In genomic region chr5:52893105-52893504, GRCh38 we compare ENCODE assay signal across 1 cellular context.
TF ChIP-seq lines count a peak whose summit lies in the region.

No MANE protein-coding gene starts in this region.

TF ChIP-seq in SK-N-SH, 30 proteins besides CTCF, POLR2A, EP300 and RAD21 (continued from another document):
- TF ChIP-seq USF1 (IDR thresholded peaks at IDR 0.05; ENCODE audit: borderline replicate concordance, low read depth) (no peak), REST (IDR thresholded peaks at IDR 0.05; ENCODE audit: low read depth, low read length) (no peak), TEAD4 (IDR thresholded peaks at IDR 0.05; ENCODE audit: borderline replicate concordance, insufficient read depth) (no peak), POLR2AphosphoS5 (IDR thresholded peaks at IDR 0.05; ENCODE audit: low read depth, low read length) (no peak), JUND (IDR thresholded peaks at IDR 0.05) (peak; percentile 51; the same call in 1 of the 2 replicates), EZH2phosphoT487 (IDR thresholded peaks at IDR 0.05; ENCODE audit: borderline replicate concordance, low read depth) (no peak), ELF1 (IDR thresholded peaks at IDR 0.05) (no peak), FOXM1 (IDR thresholded peaks at IDR 0.05; ENCODE audit: low read depth) (no peak), GATA2 (CRISPR knock-in tag; IDR thresholded peaks at IDR 0.05) (no peak), SMC3 (IDR thresholded peaks at IDR 0.05; ENCODE audit: low read depth, low read length) (no peak)
